In genomic region chr6:33076406-33076934, GRCh38 we compare ENCODE assay signal across 9 cellular contexts. TPM values are rescaled to one million over a fixed set of nuclear protein-coding genes. Genes with fewer than 3 reads are reported as not detected.
DNase-seq lines count a peak whose midpoint lies in the region; ATAC-seq and TF ChIP-seq lines count a peak whose summit lies in the region.
"Had no signal": no experiment of that assay in that cellular context is flagged by ENCODE, and none has a peak within 500 bp of the region (broad histone marks: within the 10 kb centered on the region; RNA-seq: fewer than 3 reads in every experiment).

No MANE protein-coding gene starts in this region.

- no peak for ATAC-seq in HG03175 (IDR thresholded peaks at IDR 0.05; ENCODE audit: unreplicated experiment)

- peaks cover 2% of the 10 kb centered on the region for H3K27me3 Mint-ChIP-seq in activated CD4-positive, alpha-beta T cell treated with anti-CD3 and anti-CD28 coated beads, Interleukin-2, amount 10 ng/mL, durations not matched to agents 24 days and 14 days
- H3K27me3 Mint-ChIP-seq in HFFc6 (ENCODE audit: insufficient read depth): peaks cover 28% of the 10 kb centered on the region

- peak overlapping the region; percentile 57 to 79 (median 71) for H3K4me3 ChIP-seq in subcutaneous abdominal adipose tissue (ENCODE audit: low read depth in 1 of 5, low read length in 5 of 5)

- peak overlapping the region; percentile 54 for H3K27ac ChIP-seq in layer of hippocampus (ENCODE audit: low read depth, low read length)
- no peak overlapping the region for H3K27ac ChIP-seq in subcutaneous abdominal adipose tissue (ENCODE audit: low read depth, low read length)

- H3K4me3 Mint-ChIP-seq in activated CD4-positive, alpha-beta T cell treated with anti-CD3 and anti-CD28 coated beads, Interleukin-2, amount 10 ng/mL, durations not matched to agents 24 days and 14 days: peak overlapping the region; percentile 80
- H3K4me3 Mint-ChIP-seq in HFFc6: no peak overlapping the region

- H3K27me3 ChIP-seq in layer of hippocampus (ENCODE audit: control insufficient read depth, insufficient read depth, low read length): no peaks in the 10 kb centered on the region
- peaks cover 0 to 12% (median 0%) of the 10 kb centered on the region in 5 donors for H3K27me3 ChIP-seq in subcutaneous abdominal adipose tissue (ENCODE audit: control insufficient read depth in 5 of 5, insufficient read depth in 4 of 5, low read length in 5 of 5)

- no peak for DNase-seq in activated CD4-positive, alpha-beta T cell treated with anti-CD3 and anti-CD28 coated beads, Interleukin-2, amount 10 ng/mL, durations not matched to agents 24 days and 14 days
- DNase-seq in activated CD4-positive, alpha-beta T cell treated with anti-CD3 and anti-CD28 coated beads for 4 hours: no peak
- DNase-seq in OCI-M1 (lab: John Stamatoyannopoulos, UW) (peak; percentile 37), HFFc6 (no peak), superior temporal gyrus (ENCODE audit: extremely low spot score) (no peak)
- DNase-seq: NCI-H2029 had no signal

- intact Hi-C loops in activated CD4-positive, alpha-beta T cell treated with anti-CD3 and anti-CD28 coated beads, Interleukin-2, amount 10 ng/mL, durations not matched to agents 24 days and 14 days (cut with micrococcal nuclease): loop anchor here (5.0 kb wide), 1 partner anchor 189 kb away; no protein-coding TSS in a partner anchor

- H3K36me3 Mint-ChIP-seq in activated CD4-positive, alpha-beta T cell treated with anti-CD3 and anti-CD28 coated beads, Interleukin-2, amount 10 ng/mL, durations not matched to agents 24 days and 14 days (ENCODE audit: low read depth): no peaks in the 10 kb centered on the region
- no peaks in the 10 kb centered on the region for H3K36me3 Mint-ChIP-seq in HFFc6 (ENCODE audit: low read depth)

- H3K9ac ChIP-seq in subcutaneous abdominal adipose tissue (ENCODE audit: low read length in 5 of 5): peak overlapping the region; percentile 10 to 71 (median 60)

- H3K36me3 ChIP-seq in subcutaneous abdominal adipose tissue (ENCODE audit: control insufficient read depth in 5 of 5, insufficient read depth in 5 of 5, low read length in 5 of 5): no peaks in the 10 kb centered on the region

- peak overlapping the region; percentile 79 for H3K27ac Mint-ChIP-seq in activated CD4-positive, alpha-beta T cell treated with anti-CD3 and anti-CD28 coated beads, Interleukin-2, amount 10 ng/mL, durations not matched to agents 24 days and 14 days
- no peak overlapping the region for H3K27ac Mint-ChIP-seq in HFFc6

- no peak for TF ChIP-seq CTCF in HFFc6 (IDR thresholded peaks at IDR 0.05)

- H3K4me1 Mint-ChIP-seq in activated CD4-positive, alpha-beta T cell treated with anti-CD3 and anti-CD28 coated beads, Interleukin-2, amount 10 ng/mL, durations not matched to agents 24 days and 14 days: peaks cover 50% of the 10 kb centered on the region
- H3K4me1 Mint-ChIP-seq in HFFc6 (ENCODE audit: low read depth): peaks cover 7% of the 10 kb centered on the region

- no peaks in the 10 kb centered on the region for H3K9me3 Mint-ChIP-seq in activated CD4-positive, alpha-beta T cell treated with anti-CD3 and anti-CD28 coated beads, Interleukin-2, amount 10 ng/mL, durations not matched to agents 24 days and 14 days
- H3K9me3 Mint-ChIP-seq in HFFc6: no peaks in the 10 kb centered on the region

- peaks cover 3 to 69% (median 17%) of the 10 kb centered on the region in 5 donors for H3K4me1 ChIP-seq in subcutaneous abdominal adipose tissue (ENCODE audit: control insufficient read depth in 5 of 5, insufficient read depth in 5 of 5, low read length in 5 of 5)

- no peaks in the 10 kb centered on the region for H3K9me3 ChIP-seq in subcutaneous abdominal adipose tissue (ENCODE audit: control insufficient read depth in 5 of 5, low read length in 5 of 5)

RNA-seq across cellular contexts. Expression of gene HLA-DPB1, which starts 0.7 kb away (rescaled TPM):
- total RNA-seq in activated CD4-positive, alpha-beta T cell treated with anti-CD3 and anti-CD28 coated beads, Interleukin-2, amount 10 ng/mL, durations not matched to agents 24 days and 14 days: 4.7 and 6.2 TPM in 2 replicates
- 1 to 10 TPM; 1.6 to 4.8 (median 1.9) TPM for total RNA-seq in HFFc6 (2021; fragmentation: NEBNext Ultra II Directional; extraction: Animal tissue kit (Norgen Biotek cat#: 25700))

RNA-seq across cellular contexts. Expression of gene HLA-DPA1, which starts 3.0 kb away (rescaled TPM):
- total RNA-seq in activated CD4-positive, alpha-beta T cell treated with anti-CD3 and anti-CD28 coated beads, Interleukin-2, amount 10 ng/mL, durations not matched to agents 24 days and 14 days: 38.5 and 42.6 TPM in 2 replicates
- total RNA-seq in HFFc6 (2021; fragmentation: NEBNext Ultra II Directional; extraction: Animal tissue kit (Norgen Biotek cat#: 25700)): 1 to 10 TPM in 5 of 6 experiments, under 1 TPM in 1; 0.94 to 3.8 (median 1.9) TPM
